1 cellular context compared by ENCODE assay signal in the genomic region with DNA sequence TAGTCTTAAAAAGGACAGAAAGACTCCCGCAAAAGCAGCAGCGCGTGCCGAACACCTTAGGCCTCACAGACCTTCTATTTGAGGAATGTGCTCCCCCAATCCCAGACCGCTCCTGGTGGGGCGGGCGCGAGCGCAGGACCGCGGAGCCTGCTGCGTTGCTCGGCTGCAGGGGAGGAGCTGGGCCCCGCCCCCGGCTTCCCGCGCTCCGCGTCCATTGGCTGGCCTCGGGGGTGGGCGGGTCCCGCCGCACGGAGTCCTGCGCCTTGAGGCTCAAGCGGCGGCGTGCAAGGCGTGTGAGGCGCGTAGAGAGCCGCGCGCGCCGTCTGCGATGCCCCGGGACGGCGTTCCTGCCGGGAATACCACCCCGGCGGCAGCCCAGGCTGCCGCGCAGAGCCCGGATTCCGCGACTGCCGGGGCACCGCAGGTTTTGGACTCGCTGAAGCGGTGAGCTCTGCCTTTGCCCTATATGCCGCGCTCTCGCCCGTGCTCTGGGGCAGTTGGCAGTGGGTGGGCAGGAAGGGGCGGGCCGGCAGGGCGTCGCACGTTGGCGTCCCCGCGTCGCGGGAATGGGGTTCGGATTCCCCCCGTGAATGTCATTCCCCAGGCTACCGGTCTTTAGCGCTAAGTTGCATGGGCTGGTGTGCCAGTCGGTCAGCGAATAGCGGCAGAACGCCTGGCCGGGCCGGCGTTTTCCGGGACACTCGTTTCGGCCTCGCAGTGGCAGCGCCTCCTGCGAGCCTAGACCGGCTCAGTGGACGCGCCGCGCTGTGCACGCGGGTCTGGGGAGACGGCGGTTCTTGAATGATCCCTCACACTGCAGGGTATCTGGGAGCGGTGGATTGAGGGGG.
A peak's percentile ranks its signal among the peaks of the same experiment; 100 is the strongest.
TF ChIP-seq lines count a peak whose summit lies in the region.

No MANE protein-coding gene starts in this region.

TF ChIP-seq in WTC11, 78 proteins besides CTCF, POLR2A, EP300 and RAD21 (continued from another document and continues in another):
- TF ChIP-seq, protein P1, sequence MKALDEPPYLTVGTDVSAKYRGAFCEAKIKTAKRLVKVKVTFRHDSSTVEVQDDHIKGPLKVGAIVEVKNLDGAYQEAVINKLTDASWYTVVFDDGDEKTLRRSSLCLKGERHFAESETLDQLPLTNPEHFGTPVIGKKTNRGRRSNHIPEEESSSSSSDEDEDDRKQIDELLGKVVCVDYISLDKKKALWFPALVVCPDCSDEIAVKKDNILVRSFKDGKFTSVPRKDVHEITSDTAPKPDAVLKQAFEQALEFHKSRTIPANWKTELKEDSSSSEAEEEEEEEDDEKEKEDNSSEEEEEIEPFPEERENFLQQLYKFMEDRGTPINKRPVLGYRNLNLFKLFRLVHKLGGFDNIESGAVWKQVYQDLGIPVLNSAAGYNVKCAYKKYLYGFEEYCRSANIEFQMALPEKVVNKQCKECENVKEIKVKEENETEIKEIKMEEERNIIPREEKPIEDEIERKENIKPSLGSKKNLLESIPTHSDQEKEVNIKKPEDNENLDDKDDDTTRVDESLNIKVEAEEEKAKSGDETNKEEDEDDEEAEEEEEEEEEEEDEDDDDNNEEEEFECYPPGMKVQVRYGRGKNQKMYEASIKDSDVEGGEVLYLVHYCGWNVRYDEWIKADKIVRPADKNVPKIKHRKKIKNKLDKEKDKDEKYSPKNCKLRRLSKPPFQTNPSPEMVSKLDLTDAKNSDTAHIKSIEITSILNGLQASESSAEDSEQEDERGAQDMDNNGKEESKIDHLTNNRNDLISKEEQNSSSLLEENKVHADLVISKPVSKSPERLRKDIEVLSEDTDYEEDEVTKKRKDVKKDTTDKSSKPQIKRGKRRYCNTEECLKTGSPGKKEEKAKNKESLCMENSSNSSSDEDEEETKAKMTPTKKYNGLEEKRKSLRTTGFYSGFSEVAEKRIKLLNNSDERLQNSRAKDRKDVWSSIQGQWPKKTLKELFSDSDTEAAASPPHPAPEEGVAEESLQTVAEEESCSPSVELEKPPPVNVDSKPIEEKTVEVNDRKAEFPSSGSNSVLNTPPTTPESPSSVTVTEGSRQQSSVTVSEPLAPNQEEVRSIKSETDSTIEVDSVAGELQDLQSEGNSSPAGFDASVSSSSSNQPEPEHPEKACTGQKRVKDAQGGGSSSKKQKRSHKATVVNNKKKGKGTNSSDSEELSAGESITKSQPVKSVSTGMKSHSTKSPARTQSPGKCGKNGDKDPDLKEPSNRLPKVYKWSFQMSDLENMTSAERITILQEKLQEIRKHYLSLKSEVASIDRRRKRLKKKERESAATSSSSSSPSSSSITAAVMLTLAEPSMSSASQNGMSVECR (CRISPR knock-in tag; IDR thresholded peaks at IDR 0.05; ENCODE audit: borderline replicate concordance), result peak; percentile 96; the same call in 1 of the 2 replicates
- peak; percentile 65; the same call in 1 of the 2 replicates for TF ChIP-seq ZNF121 (CRISPR knock-in tag; IDR thresholded peaks at IDR 0.05)
- TF ChIP-seq, protein P2, sequence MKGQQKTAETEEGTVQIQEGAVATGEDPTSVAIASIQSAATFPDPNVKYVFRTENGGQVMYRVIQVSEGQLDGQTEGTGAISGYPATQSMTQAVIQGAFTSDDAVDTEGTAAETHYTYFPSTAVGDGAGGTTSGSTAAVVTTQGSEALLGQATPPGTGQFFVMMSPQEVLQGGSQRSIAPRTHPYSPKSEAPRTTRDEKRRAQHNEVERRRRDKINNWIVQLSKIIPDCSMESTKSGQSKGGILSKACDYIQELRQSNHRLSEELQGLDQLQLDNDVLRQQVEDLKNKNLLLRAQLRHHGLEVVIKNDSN (CRISPR knock-in tag; IDR thresholded peaks at IDR 0.05), result peak; percentile 83
- no peak for TF ChIP-seq IRF2 (CRISPR knock-in tag; IDR thresholded peaks at IDR 0.05; ENCODE audit: borderline replicate concordance, low read depth)
- TF ChIP-seq FOXP1 (CRISPR knock-in tag; IDR thresholded peaks at IDR 0.05; ENCODE audit: borderline replicate concordance), result peak; percentile 96
- peak; percentile 63; the same call in 1 of the 2 replicates for TF ChIP-seq GABPB1 (CRISPR knock-in tag; IDR thresholded peaks at IDR 0.05)
- TF ChIP-seq, protein P3, sequence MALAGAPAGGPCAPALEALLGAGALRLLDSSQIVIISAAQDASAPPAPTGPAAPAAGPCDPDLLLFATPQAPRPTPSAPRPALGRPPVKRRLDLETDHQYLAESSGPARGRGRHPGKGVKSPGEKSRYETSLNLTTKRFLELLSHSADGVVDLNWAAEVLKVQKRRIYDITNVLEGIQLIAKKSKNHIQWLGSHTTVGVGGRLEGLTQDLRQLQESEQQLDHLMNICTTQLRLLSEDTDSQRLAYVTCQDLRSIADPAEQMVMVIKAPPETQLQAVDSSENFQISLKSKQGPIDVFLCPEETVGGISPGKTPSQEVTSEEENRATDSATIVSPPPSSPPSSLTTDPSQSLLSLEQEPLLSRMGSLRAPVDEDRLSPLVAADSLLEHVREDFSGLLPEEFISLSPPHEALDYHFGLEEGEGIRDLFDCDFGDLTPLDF (CRISPR knock-in tag; IDR thresholded peaks at IDR 0.05), result 0 out of 2 replicates have a peak, but pooled peaks have one; percentile 89
- TF ChIP-seq NR3C1 (CRISPR knock-in tag; conservative IDR thresholded peaks at IDR 0.05; ENCODE audit: low read depth), result no peak
- peak; percentile 91 for TF ChIP-seq NFYB (CRISPR knock-in tag; conservative IDR thresholded peaks at IDR 0.05; ENCODE audit: low read depth)
- peak; percentile 94 for TF ChIP-seq ZBTB21 (CRISPR knock-in tag; IDR thresholded peaks at IDR 0.05; ENCODE audit: borderline replicate concordance)
- peak; percentile 84; the same call in 1 of the 2 replicates for TF ChIP-seq RELA (CRISPR knock-in tag; IDR thresholded peaks at IDR 0.05; ENCODE audit: borderline replicate concordance)
- TF ChIP-seq, protein P4, sequence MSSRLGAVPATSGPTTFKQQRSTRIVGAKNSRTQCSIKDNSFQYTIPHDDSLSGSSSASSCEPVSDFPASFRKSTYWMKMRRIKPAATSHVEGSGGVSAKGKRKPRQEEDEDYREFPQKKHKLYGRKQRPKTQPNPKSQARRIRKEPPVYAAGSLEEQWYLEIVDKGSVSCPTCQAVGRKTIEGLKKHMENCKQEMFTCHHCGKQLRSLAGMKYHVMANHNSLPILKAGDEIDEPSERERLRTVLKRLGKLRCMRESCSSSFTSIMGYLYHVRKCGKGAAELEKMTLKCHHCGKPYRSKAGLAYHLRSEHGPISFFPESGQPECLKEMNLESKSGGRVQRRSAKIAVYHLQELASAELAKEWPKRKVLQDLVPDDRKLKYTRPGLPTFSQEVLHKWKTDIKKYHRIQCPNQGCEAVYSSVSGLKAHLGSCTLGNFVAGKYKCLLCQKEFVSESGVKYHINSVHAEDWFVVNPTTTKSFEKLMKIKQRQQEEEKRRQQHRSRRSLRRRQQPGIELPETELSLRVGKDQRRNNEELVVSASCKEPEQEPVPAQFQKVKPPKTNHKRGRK (CRISPR knock-in tag; IDR thresholded peaks at IDR 0.05; ENCODE audit: borderline replicate concordance), result no peak
- TF ChIP-seq ESRRA (CRISPR knock-in tag; IDR thresholded peaks at IDR 0.05; ENCODE audit: borderline replicate concordance), result peak; percentile 83
- TF ChIP-seq ZNF263 (CRISPR knock-in tag; IDR thresholded peaks at IDR 0.05; ENCODE audit: low read depth), result peak; percentile 58
- TF ChIP-seq NR2C2 (CRISPR knock-in tag; IDR thresholded peaks at IDR 0.05), result no peak
- TF ChIP-seq, protein P5, sequence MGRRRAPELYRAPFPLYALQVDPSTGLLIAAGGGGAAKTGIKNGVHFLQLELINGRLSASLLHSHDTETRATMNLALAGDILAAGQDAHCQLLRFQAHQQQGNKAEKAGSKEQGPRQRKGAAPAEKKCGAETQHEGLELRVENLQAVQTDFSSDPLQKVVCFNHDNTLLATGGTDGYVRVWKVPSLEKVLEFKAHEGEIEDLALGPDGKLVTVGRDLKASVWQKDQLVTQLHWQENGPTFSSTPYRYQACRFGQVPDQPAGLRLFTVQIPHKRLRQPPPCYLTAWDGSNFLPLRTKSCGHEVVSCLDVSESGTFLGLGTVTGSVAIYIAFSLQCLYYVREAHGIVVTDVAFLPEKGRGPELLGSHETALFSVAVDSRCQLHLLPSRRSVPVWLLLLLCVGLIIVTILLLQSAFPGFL (CRISPR knock-in tag; IDR thresholded peaks at IDR 0.05; ENCODE audit: borderline replicate concordance), result peak; percentile 70; the same call in 1 of the 2 replicates
- no peak for TF ChIP-seq GRHL2 (CRISPR knock-in tag; IDR thresholded peaks at IDR 0.05; ENCODE audit: insufficient replicate concordance, severe bottlenecking)
- TF ChIP-seq, protein P6, sequence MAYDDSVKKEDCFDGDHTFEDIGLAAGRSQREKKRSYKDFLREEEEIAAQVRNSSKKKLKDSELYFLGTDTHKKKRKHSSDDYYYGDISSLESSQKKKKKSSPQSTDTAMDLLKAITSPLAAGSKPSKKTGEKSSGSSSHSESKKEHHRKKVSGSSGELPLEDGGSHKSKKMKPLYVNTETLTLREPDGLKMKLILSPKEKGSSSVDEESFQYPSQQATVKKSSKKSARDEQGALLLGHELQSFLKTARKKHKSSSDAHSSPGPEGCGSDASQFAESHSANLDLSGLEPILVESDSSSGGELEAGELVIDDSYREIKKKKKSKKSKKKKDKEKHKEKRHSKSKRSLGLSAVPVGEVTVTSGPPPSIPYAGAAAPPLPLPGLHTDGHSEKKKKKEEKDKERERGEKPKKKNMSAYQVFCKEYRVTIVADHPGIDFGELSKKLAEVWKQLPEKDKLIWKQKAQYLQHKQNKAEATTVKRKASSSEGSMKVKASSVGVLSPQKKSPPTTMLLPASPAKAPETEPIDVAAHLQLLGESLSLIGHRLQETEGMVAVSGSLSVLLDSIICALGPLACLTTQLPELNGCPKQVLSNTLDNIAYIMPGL (CRISPR knock-in tag; IDR thresholded peaks at IDR 0.05), result peak; percentile 87
- peak; percentile 64; the same call in 1 of the 2 replicates for TF ChIP-seq ZNF219 (CRISPR knock-in tag; IDR thresholded peaks at IDR 0.05; ENCODE audit: borderline replicate concordance)
- TF ChIP-seq TP53 (CRISPR knock-in tag; IDR thresholded peaks at IDR 0.05), result peak; percentile 96
- peak; percentile 94 for TF ChIP-seq TEAD1 (CRISPR knock-in tag; IDR thresholded peaks at IDR 0.05)
- no peak for TF ChIP-seq ZNF423 (CRISPR knock-in tag; IDR thresholded peaks at IDR 0.05)
- peak; percentile 97 for TF ChIP-seq ETV6 (CRISPR knock-in tag; IDR thresholded peaks at IDR 0.05)
- TF ChIP-seq, protein P7, sequence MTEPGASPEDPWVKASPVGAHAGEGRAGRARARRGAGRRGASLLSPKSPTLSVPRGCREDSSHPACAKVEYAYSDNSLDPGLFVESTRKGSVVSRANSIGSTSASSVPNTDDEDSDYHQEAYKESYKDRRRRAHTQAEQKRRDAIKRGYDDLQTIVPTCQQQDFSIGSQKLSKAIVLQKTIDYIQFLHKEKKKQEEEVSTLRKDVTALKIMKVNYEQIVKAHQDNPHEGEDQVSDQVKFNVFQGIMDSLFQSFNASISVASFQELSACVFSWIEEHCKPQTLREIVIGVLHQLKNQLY (CRISPR knock-in tag; IDR thresholded peaks at IDR 0.05), result no peak
- peak; percentile 89; the same call in 1 of the 2 replicates for TF ChIP-seq ELF4 (CRISPR knock-in tag; IDR thresholded peaks at IDR 0.05; ENCODE audit: low read depth)
- peak; percentile 86; the same call in 1 of the 2 replicates for TF ChIP-seq SMAD3 (CRISPR knock-in tag; IDR thresholded peaks at IDR 0.05; ENCODE audit: borderline replicate concordance)
- no peak for TF ChIP-seq MXD4 (CRISPR knock-in tag; IDR thresholded peaks at IDR 0.05; ENCODE audit: borderline replicate concordance)
- TF ChIP-seq NFATC4 (CRISPR knock-in tag; IDR thresholded peaks at IDR 0.05), result no peak
- TF ChIP-seq, protein P8, sequence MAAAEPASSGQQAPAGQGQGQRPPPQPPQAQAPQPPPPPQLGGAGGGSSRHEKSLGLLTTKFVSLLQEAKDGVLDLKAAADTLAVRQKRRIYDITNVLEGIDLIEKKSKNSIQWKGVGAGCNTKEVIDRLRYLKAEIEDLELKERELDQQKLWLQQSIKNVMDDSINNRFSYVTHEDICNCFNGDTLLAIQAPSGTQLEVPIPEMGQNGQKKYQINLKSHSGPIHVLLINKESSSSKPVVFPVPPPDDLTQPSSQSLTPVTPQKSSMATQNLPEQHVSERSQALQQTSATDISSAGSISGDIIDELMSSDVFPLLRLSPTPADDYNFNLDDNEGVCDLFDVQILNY (CRISPR knock-in tag; IDR thresholded peaks at IDR 0.05), result peak; percentile 99
- TF ChIP-seq, protein P9, sequence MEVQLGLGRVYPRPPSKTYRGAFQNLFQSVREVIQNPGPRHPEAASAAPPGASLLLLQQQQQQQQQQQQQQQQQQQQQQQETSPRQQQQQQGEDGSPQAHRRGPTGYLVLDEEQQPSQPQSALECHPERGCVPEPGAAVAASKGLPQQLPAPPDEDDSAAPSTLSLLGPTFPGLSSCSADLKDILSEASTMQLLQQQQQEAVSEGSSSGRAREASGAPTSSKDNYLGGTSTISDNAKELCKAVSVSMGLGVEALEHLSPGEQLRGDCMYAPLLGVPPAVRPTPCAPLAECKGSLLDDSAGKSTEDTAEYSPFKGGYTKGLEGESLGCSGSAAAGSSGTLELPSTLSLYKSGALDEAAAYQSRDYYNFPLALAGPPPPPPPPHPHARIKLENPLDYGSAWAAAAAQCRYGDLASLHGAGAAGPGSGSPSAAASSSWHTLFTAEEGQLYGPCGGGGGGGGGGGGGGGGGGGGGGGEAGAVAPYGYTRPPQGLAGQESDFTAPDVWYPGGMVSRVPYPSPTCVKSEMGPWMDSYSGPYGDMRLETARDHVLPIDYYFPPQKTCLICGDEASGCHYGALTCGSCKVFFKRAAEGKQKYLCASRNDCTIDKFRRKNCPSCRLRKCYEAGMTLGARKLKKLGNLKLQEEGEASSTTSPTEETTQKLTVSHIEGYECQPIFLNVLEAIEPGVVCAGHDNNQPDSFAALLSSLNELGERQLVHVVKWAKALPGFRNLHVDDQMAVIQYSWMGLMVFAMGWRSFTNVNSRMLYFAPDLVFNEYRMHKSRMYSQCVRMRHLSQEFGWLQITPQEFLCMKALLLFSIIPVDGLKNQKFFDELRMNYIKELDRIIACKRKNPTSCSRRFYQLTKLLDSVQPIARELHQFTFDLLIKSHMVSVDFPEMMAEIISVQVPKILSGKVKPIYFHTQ (CRISPR knock-in tag; IDR thresholded peaks at IDR 0.05), result no peak
- TF ChIP-seq PRRX2 (CRISPR knock-in tag; IDR thresholded peaks at IDR 0.05), result no peak
- no peak for TF ChIP-seq TEAD4 (CRISPR knock-in tag; IDR thresholded peaks at IDR 0.05)
- TF ChIP-seq, protein P10, sequence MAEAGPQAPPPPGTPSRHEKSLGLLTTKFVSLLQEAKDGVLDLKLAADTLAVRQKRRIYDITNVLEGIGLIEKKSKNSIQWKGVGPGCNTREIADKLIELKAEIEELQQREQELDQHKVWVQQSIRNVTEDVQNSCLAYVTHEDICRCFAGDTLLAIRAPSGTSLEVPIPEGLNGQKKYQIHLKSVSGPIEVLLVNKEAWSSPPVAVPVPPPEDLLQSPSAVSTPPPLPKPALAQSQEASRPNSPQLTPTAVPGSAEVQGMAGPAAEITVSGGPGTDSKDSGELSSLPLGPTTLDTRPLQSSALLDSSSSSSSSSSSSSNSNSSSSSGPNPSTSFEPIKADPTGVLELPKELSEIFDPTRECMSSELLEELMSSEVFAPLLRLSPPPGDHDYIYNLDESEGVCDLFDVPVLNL (CRISPR knock-in tag; IDR thresholded peaks at IDR 0.05; ENCODE audit: borderline replicate concordance, low read depth), result peak; percentile 92
